ENCODE assay signal across 17 cellular contexts in the genomic region with DNA sequence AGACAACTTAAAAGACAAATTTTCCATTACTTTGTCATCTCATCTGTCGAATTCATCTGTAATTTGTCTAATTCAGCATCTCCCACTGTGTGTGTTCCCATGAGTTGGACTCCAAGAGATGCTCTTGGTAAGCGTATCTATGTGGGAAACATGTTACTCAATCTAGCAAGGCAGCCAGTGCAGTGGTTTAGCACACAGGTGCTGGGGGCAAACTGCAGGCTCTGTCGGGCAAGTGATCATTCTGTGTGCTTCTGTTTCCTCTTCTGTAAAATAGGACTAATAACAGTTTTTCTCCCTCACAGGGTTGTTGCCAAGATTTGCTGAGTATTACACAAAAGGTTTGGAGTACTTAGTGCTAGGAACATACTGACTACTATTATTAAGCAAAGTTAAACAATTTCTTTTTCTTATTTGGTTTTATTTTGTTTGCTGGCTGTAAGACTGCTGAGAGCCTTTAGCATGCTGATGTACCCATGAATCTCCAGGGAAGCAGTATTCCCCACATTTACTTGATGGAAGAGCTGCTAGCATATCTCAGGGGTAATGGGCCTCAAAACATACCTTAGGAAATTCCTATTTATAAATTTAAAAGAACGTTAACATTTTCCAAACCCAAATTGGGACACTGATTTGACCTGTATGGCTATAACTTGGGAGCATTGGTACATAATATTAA. TPM values are rescaled to one million over a fixed set of nuclear protein-coding genes. Genes with fewer than 3 reads are reported as not detected.
DNase-seq lines count a peak whose midpoint lies in the region; ATAC-seq and TF ChIP-seq lines count a peak whose summit lies in the region.
"Had no signal": no experiment of that assay in that cellular context is flagged by ENCODE, and none has a peak within 500 bp of the region (broad histone marks: within the 10 kb centered on the region; RNA-seq: fewer than 3 reads in every experiment).

No MANE protein-coding gene starts in this region.

- WGBS in transverse colon (ENCODE audit: low coverage in 1 of 2), 2 donors, result 56 to 93% methylated on average over 3 to 4 of the region's 4 CpGs

- no peaks in the 10 kb centered on the region for H4K20me1 ChIP-seq in BLaER1

- in situ Hi-C loops in transverse colon (cut with MboI; ENCODE audit: low pct_ligation_motif_present in 1 of 4, low pct_unique_long_range_greater_than_20kb in 1 of 4, low sequenced_read_pairs in 3 of 4), result loop anchor here in 3 of 4 donors (25.0 kb wide), 1 partner anchor 347 kb away; no protein-coding TSS in a partner anchor

- no peak overlapping the region for H3K4me3 ChIP-seq in BLaER1
- H3K4me3 ChIP-seq in HL-60 (replicated peaks; ENCODE audit: insufficient read depth, low read length), result no peak overlapping the region
- no peak overlapping the region for H3K4me3 ChIP-seq in transverse colon

- H3K27me3 Mint-ChIP-seq in WTC11 (ENCODE audit: low read depth), result no peaks in the 10 kb centered on the region; the same call in 1 of the 2 replicates

- POLR2A ChIA-PET in WTC11 (lab: Charles Lee), result no interaction called here

- no peak overlapping the region for H3K4me3 Mint-ChIP-seq in WTC11
- H3K4me3 Mint-ChIP-seq: activated CD8-positive, alpha-beta T cell treated with anti-CD3 and anti-CD28 coated beads for 36 hours; activated naive CD4-positive, alpha-beta T cell treated with anti-CD3 and anti-CD28 coated beads, Interleukin-2, amount 10 ng/mL, durations not matched to agents 7 days and 5 days had no signal

- no peaks in the 10 kb centered on the region for H3K9me3 ChIP-seq in BLaER1
- no peaks in the 10 kb centered on the region for H3K9me3 ChIP-seq in transverse colon

- no peak overlapping the region for H3K9ac ChIP-seq in BLaER1

- peaks cover 4% of the 10 kb centered on the region; the same call in 1 of the 2 replicates for H3K9me3 Mint-ChIP-seq in WTC11
- H3K9me3 Mint-ChIP-seq: activated CD8-positive, alpha-beta T cell treated with anti-CD3 and anti-CD28 coated beads for 36 hours; activated naive CD4-positive, alpha-beta T cell treated with anti-CD3 and anti-CD28 coated beads, Interleukin-2, amount 10 ng/mL, durations not matched to agents 7 days and 5 days had no signal

- CTCF ChIA-PET in WTC11 (lab: Charles Lee), result interaction anchor here (1.1 to 1.4 kb wide), 2 partner anchors 360 kb away, joined by 4 to 7 read pairs; no protein-coding TSS in a partner anchor

- ATAC-seq in GM19468 (IDR thresholded peaks at IDR 0.05; ENCODE audit: extremely low read depth, unreplicated experiment), result peak; percentile 27
- peak; percentile 58 for ATAC-seq in WTC11
- no peak for ATAC-seq in GM18519 (IDR thresholded peaks at IDR 0.05; ENCODE audit: low FRiP score, unreplicated experiment)
- ATAC-seq: activated CD8-positive, alpha-beta T cell treated with anti-CD3 and anti-CD28 coated beads for 36 hours; left lobe of liver; Panc1 had no signal

- peak overlapping the region; percentile 38 for H3K4me2 ChIP-seq in BLaER1

- TF ChIP-seq POLR2A in transverse colon (IDR thresholded peaks at IDR 0.05), result no peak

- intact Hi-C loops in transverse colon (cut with DNase I; ENCODE audit: low total_unique reads), result no loop called here

- peaks cover 14% of the 10 kb centered on the region for H3K4me1 Mint-ChIP-seq in WTC11
- H3K4me1 Mint-ChIP-seq: activated naive CD4-positive, alpha-beta T cell treated with anti-CD3 and anti-CD28 coated beads, Interleukin-2, amount 10 ng/mL, durations not matched to agents 7 days and 5 days had no signal

- H3K36me3 Mint-ChIP-seq in WTC11, result no peaks in the 10 kb centered on the region
- H3K36me3 Mint-ChIP-seq: activated naive CD4-positive, alpha-beta T cell treated with anti-CD3 and anti-CD28 coated beads, Interleukin-2, amount 10 ng/mL, durations not matched to agents 7 days and 5 days had no signal

- H3K27ac Mint-ChIP-seq in WTC11, result peak overlapping the region; percentile 47; the same call in 1 of the 2 replicates
- H3K27ac Mint-ChIP-seq: activated CD8-positive, alpha-beta T cell treated with anti-CD3 and anti-CD28 coated beads for 36 hours; activated naive CD4-positive, alpha-beta T cell treated with anti-CD3 and anti-CD28 coated beads, Interleukin-2, amount 10 ng/mL, durations not matched to agents 7 days and 5 days had no signal

- no peak for TF ChIP-seq EP300 in transverse colon (IDR thresholded peaks at IDR 0.05; ENCODE audit: low read depth)

- H3K36me3 ChIP-seq in BLaER1, result no peaks in the 10 kb centered on the region
- H3K36me3 ChIP-seq in transverse colon, result no peaks in the 10 kb centered on the region

- H3K27ac ChIP-seq in BLaER1 (no peak overlapping the region), HL-60 (replicated peaks) (peak overlapping the region; percentile 92), transverse colon (no peak overlapping the region)

- no peaks in the 10 kb centered on the region for H3K27me3 ChIP-seq in BLaER1
- no peaks in the 10 kb centered on the region for H3K27me3 ChIP-seq in HL-60 (ENCODE audit: insufficient read depth, poor library complexity, severe bottlenecking)
- H3K27me3 ChIP-seq in transverse colon, result peaks cover 6% of the 10 kb centered on the region

- H3K4me1 ChIP-seq in BLaER1, result peaks cover 17% of the 10 kb centered on the region
- no peaks in the 10 kb centered on the region for H3K4me1 ChIP-seq in transverse colon

- TF ChIP-seq CTCF in HL-60 (IDR thresholded peaks at IDR 0.05; ENCODE audit: insufficient read depth, low read length) (no peak), WTC11 (IDR thresholded peaks at IDR 0.05) (no peak), transverse colon (IDR thresholded peaks at IDR 0.05) (no peak)

- peak; percentile 35 to 76 for DNase-seq in HL-60 (ENCODE audit: low read depth in 1 of 2, low spot score in 1 of 2)
- DNase-seq in WTC11 (ENCODE audit: low spot score), result no peak
- DNase-seq in transverse colon, result no peak
- DNase-seq in central memory CD4-positive, alpha-beta T cell, result no peak
- DNase-seq in NCI-H2107 treated with DMSO at 0.1 percent for 48 hours (lab: John Stamatoyannopoulos, UW; ENCODE audit: unreplicated experiment), result no peak
- DNase-seq: activated CD8-positive, alpha-beta T cell treated with anti-CD3 and anti-CD28 coated beads for 36 hours; activated naive CD4-positive, alpha-beta T cell treated with anti-CD3 and anti-CD28 coated beads, Interleukin-2, amount 10 ng/mL, durations not matched to agents 7 days and 5 days; NCI-H2029; nucleus accumbens; stimulated activated CD4-positive, alpha-beta T cell treated with anti-CD3 and anti-CD28 coated beads, Interleukin-15, amount 100 ng/mL, for 24 hours had no signal

TF ChIP-seq in WTC11, 78 proteins besides CTCF, POLR2A, EP300 and RAD21:
- TF ChIP-seq CREM (CRISPR knock-in tag; IDR thresholded peaks at IDR 0.05), result no peak
- no peak for TF ChIP-seq IRF2 (CRISPR knock-in tag; IDR thresholded peaks at IDR 0.05; ENCODE audit: borderline replicate concordance, low read depth)
- TF ChIP-seq, protein P1, sequence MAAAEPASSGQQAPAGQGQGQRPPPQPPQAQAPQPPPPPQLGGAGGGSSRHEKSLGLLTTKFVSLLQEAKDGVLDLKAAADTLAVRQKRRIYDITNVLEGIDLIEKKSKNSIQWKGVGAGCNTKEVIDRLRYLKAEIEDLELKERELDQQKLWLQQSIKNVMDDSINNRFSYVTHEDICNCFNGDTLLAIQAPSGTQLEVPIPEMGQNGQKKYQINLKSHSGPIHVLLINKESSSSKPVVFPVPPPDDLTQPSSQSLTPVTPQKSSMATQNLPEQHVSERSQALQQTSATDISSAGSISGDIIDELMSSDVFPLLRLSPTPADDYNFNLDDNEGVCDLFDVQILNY (CRISPR knock-in tag; IDR thresholded peaks at IDR 0.05), result no peak
- TF ChIP-seq, protein P2, sequence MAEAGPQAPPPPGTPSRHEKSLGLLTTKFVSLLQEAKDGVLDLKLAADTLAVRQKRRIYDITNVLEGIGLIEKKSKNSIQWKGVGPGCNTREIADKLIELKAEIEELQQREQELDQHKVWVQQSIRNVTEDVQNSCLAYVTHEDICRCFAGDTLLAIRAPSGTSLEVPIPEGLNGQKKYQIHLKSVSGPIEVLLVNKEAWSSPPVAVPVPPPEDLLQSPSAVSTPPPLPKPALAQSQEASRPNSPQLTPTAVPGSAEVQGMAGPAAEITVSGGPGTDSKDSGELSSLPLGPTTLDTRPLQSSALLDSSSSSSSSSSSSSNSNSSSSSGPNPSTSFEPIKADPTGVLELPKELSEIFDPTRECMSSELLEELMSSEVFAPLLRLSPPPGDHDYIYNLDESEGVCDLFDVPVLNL (CRISPR knock-in tag; IDR thresholded peaks at IDR 0.05; ENCODE audit: borderline replicate concordance, low read depth), result no peak
- no peak for TF ChIP-seq HMGA2 (CRISPR knock-in tag; IDR thresholded peaks at IDR 0.05)
- TF ChIP-seq RORB (CRISPR knock-in tag; IDR thresholded peaks at IDR 0.05), result no peak
- no peak for TF ChIP-seq ATF1 (CRISPR knock-in tag; IDR thresholded peaks at IDR 0.05)
- TF ChIP-seq NFATC4 (CRISPR knock-in tag; IDR thresholded peaks at IDR 0.05), result no peak
- TF ChIP-seq GABPB1 (CRISPR knock-in tag; IDR thresholded peaks at IDR 0.05), result no peak
- TF ChIP-seq MYBL2 (CRISPR knock-in tag; IDR thresholded peaks at IDR 0.05), result no peak
- TF ChIP-seq TCF7 (CRISPR knock-in tag; IDR thresholded peaks at IDR 0.05; ENCODE audit: low read depth), result no peak

RNA-seq across cellular contexts. Expression of a gene that starts 0.7 kb away (rescaled TPM):
- total RNA-seq in WTC11 (2021) (not detected in 3 replicates), transverse colon (1 to 10 TPM in 1 of 4 donors, not detected in 3; 3.8 TPM)
- total RNA-seq: activated CD8-positive, alpha-beta T cell treated with anti-CD3 and anti-CD28 coated beads for 36 hours; bronchial epithelial cell; T-helper 2 cell treated with Interferon-gamma antibody and Interleukin-4, amounts not matched to agents 100 ng/mL and 5 ng/mL, for 36 hours had no signal

RNA-seq across cellular contexts. Expression of a gene that starts 30.6 kb away (rescaled TPM):
- total RNA-seq in WTC11 (2021), result 26.3 to 37.1 TPM (median 29.1 TPM) in 3 replicates
- 10 to 100 TPM in 3 of 4 donors, 1 to 10 TPM in 1; 6.0 to 78.6 (median 40.6) TPM for total RNA-seq in transverse colon

Comparison
In these comparisons a context has a peak if more than half of its experiments do, and no peak if none do; other contexts are left out.
1. DNase-seq: peak in HL-60 (2 of 2); none in WTC11 (single experiment), transverse colon (single experiment), central memory CD4-positive, alpha-beta T cell (single experiment) and NCI-H2107 treated with DMSO at 0.1 percent for 48 hours (single experiment).